Comparison of ENCODE assay signal across 18 cellular contexts in the genomic region with DNA sequence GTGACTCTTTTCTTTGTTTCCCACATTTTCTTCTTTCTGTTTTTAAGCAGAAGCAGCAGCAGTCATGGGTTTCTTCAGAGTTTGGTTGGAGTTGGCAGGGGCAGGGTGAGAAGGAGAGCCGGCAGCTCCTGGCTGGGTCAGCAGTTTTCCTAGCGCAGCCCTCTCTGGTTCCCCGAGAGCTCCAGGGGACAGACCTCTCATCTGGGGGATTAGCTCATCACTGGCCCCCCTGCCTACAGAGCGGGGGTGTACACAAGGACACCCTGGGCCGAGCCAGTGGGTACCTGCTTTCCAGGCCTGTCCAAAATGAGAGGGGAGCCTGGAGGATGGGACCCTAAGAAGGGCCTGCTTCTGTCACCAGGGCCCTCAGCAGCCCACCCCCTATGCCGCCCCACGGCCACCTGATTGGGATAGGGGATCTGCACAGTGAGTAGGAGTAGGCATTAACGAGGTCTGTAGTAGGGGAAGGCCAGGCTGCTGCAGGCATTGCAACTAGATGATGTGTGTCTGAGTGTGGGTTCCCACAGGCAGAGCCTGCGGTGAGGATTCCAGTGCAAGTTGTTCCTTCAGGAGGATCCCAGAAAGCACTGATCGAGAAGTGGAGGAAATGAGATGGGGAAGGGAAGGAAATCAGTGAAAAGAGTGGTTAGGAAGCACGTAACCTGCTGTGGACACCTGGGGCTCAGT.
DNase-seq lines count a peak whose midpoint lies in the region; ATAC-seq and TF ChIP-seq lines count a peak whose summit lies in the region.
"Had no signal": no experiment of that assay in that cellular context is flagged by ENCODE, and none has a peak within 500 bp of the region (broad histone marks: within the 10 kb centered on the region; RNA-seq: fewer than 3 reads in every experiment).

No MANE protein-coding gene starts in this region.

- no peaks in the 10 kb centered on the region for H3K27me3 ChIP-seq in ovary
- no peaks in the 10 kb centered on the region for H3K27me3 ChIP-seq in upper lobe of left lung

- no peak for TF ChIP-seq EP300 in ovary (IDR thresholded peaks at IDR 0.05)
- no peak for TF ChIP-seq EP300 in upper lobe of left lung (IDR thresholded peaks at IDR 0.05)

- H3K4me3 ChIP-seq in iPS-18c (ENCODE audit: insufficient read depth, low read depth, low read length) (peak overlapping the region; percentile 9; the same call in 1 of the 2 replicates), ovary (no peak overlapping the region), upper lobe of left lung (no peak overlapping the region)

- no peak for TF ChIP-seq CTCF in ovary (IDR thresholded peaks at IDR 0.05)
- TF ChIP-seq CTCF in upper lobe of left lung (IDR thresholded peaks at IDR 0.05) = no peak

- H3K9me3 Mint-ChIP-seq in activated naive CD4-positive, alpha-beta T cell treated with anti-CD3 and anti-CD28 coated beads, Interleukin-2, amount 50 U/mL, for 24 hours = no peaks in the 10 kb centered on the region
- no peaks in the 10 kb centered on the region for H3K9me3 Mint-ChIP-seq in activated naive CD4-positive, alpha-beta T cell treated with anti-CD3 and anti-CD28 coated beads for 36 hours
- no peaks in the 10 kb centered on the region for H3K9me3 Mint-ChIP-seq in stimulated activated naive B cell treated with anti-CD40 and anti-IgM and Interleukin-4, amounts not matched to agents 10 μg/mL and 1 μg/mL and 100 μg/mL, for 72 hours
- H3K9me3 Mint-ChIP-seq: activated CD4-positive, alpha-beta T cell treated with anti-CD3 and anti-CD28 coated beads, Interleukin-2, amount 10 ng/mL, durations not matched to agents 7 days and 5 days had no signal

- CTCF ChIA-PET in activated naive CD4-positive, alpha-beta T cell treated with anti-CD3 and anti-CD28 coated beads for 36 hours (lab: Charles Lee) = interaction anchor here (1.7 kb wide), 1 partner anchor 30 kb away, joined by 5 read pairs; no protein-coding TSS in a partner anchor

- H3K27me3 Mint-ChIP-seq in activated naive CD4-positive, alpha-beta T cell treated with anti-CD3 and anti-CD28 coated beads, Interleukin-2, amount 50 U/mL, for 24 hours = no peaks in the 10 kb centered on the region
- no peaks in the 10 kb centered on the region for H3K27me3 Mint-ChIP-seq in activated naive CD4-positive, alpha-beta T cell treated with anti-CD3 and anti-CD28 coated beads for 36 hours (ENCODE audit: low read depth)
- H3K27me3 Mint-ChIP-seq in stimulated activated naive B cell treated with anti-CD40 and anti-IgM and Interleukin-4, amounts not matched to agents 10 μg/mL and 1 μg/mL and 100 μg/mL, for 72 hours = peaks cover 0 to 4% of the 10 kb centered on the region in 2 donors
- H3K27me3 Mint-ChIP-seq: activated CD4-positive, alpha-beta T cell treated with anti-CD3 and anti-CD28 coated beads, Interleukin-2, amount 10 ng/mL, durations not matched to agents 7 days and 5 days had no signal

- H3K27ac Mint-ChIP-seq in activated naive CD4-positive, alpha-beta T cell treated with anti-CD3 and anti-CD28 coated beads, Interleukin-2, amount 50 U/mL, for 24 hours = peak overlapping the region; percentile 77
- no peak overlapping the region for H3K27ac Mint-ChIP-seq in activated naive CD4-positive, alpha-beta T cell treated with anti-CD3 and anti-CD28 coated beads for 36 hours
- no peak overlapping the region for H3K27ac Mint-ChIP-seq in stimulated activated naive B cell treated with anti-CD40 and anti-IgM and Interleukin-4, amounts not matched to agents 10 μg/mL and 1 μg/mL and 100 μg/mL, for 72 hours
- H3K27ac Mint-ChIP-seq: activated CD4-positive, alpha-beta T cell treated with anti-CD3 and anti-CD28 coated beads, Interleukin-2, amount 10 ng/mL, durations not matched to agents 7 days and 5 days had no signal

- intact Hi-C loops in activated naive CD4-positive, alpha-beta T cell treated with anti-CD3 and anti-CD28 coated beads for 36 hours (cut with micrococcal nuclease) = no loop called here
- intact Hi-C loops in ovary (cut with DNase I) = no loop called here

- peaks cover 5% of the 10 kb centered on the region for H3K36me3 Mint-ChIP-seq in activated naive CD4-positive, alpha-beta T cell treated with anti-CD3 and anti-CD28 coated beads, Interleukin-2, amount 50 U/mL, for 24 hours
- H3K36me3 Mint-ChIP-seq in activated naive CD4-positive, alpha-beta T cell treated with anti-CD3 and anti-CD28 coated beads for 36 hours (ENCODE audit: low read depth) = no peaks in the 10 kb centered on the region
- H3K36me3 Mint-ChIP-seq in stimulated activated naive B cell treated with anti-CD40 and anti-IgM and Interleukin-4, amounts not matched to agents 10 μg/mL and 1 μg/mL and 100 μg/mL, for 72 hours = peaks cover 1 to 3% of the 10 kb centered on the region in 2 donors

- H3K4me1 Mint-ChIP-seq in activated naive CD4-positive, alpha-beta T cell treated with anti-CD3 and anti-CD28 coated beads, Interleukin-2, amount 50 U/mL, for 24 hours = no peaks in the 10 kb centered on the region
- no peaks in the 10 kb centered on the region for H3K4me1 Mint-ChIP-seq in activated naive CD4-positive, alpha-beta T cell treated with anti-CD3 and anti-CD28 coated beads for 36 hours (ENCODE audit: low read depth)
- H3K4me1 Mint-ChIP-seq in stimulated activated naive B cell treated with anti-CD40 and anti-IgM and Interleukin-4, amounts not matched to agents 10 μg/mL and 1 μg/mL and 100 μg/mL, for 72 hours = peaks cover 17 to 19% of the 10 kb centered on the region in 2 donors
- H3K4me1 Mint-ChIP-seq: activated CD4-positive, alpha-beta T cell treated with anti-CD3 and anti-CD28 coated beads, Interleukin-2, amount 10 ng/mL, durations not matched to agents 7 days and 5 days had no signal

- TF ChIP-seq POLR2A in ovary (IDR thresholded peaks at IDR 0.05) = no peak
- TF ChIP-seq POLR2A in upper lobe of left lung (IDR thresholded peaks at IDR 0.05) = no peak

- no peaks in the 10 kb centered on the region for H3K9me3 ChIP-seq in iPS-18c (ENCODE audit: control insufficient read depth, insufficient read depth, low read length)
- H3K9me3 ChIP-seq in ovary = no peaks in the 10 kb centered on the region
- no peaks in the 10 kb centered on the region for H3K9me3 ChIP-seq in upper lobe of left lung

- no peak for ATAC-seq in upper lobe of left lung (ENCODE audit: low FRiP score in 2 of 2)
- ATAC-seq in stimulated activated naive B cell treated with anti-CD40 and anti-IgM and Interleukin-4, amounts not matched to agents 10 μg/mL and 1 μg/mL and 100 μg/mL, for 72 hours (replicated peaks) = no peak
- ATAC-seq in HG02798 (IDR thresholded peaks at IDR 0.05; ENCODE audit: poor library complexity, unreplicated experiment) = no peak

- H3K4me1 ChIP-seq in ovary (ENCODE audit: insufficient read depth) = peaks cover 44% of the 10 kb centered on the region
- peaks cover 52 to 67% (median 56%) of the 10 kb centered on the region in 4 donors for H3K4me1 ChIP-seq in upper lobe of left lung

- H3K4me3 Mint-ChIP-seq in activated naive CD4-positive, alpha-beta T cell treated with anti-CD3 and anti-CD28 coated beads, Interleukin-2, amount 50 U/mL, for 24 hours = no peak overlapping the region
- no peak overlapping the region for H3K4me3 Mint-ChIP-seq in activated naive CD4-positive, alpha-beta T cell treated with anti-CD3 and anti-CD28 coated beads for 36 hours
- H3K4me3 Mint-ChIP-seq in stimulated activated naive B cell treated with anti-CD40 and anti-IgM and Interleukin-4, amounts not matched to agents 10 μg/mL and 1 μg/mL and 100 μg/mL, for 72 hours = no peak overlapping the region
- H3K4me3 Mint-ChIP-seq: activated CD4-positive, alpha-beta T cell treated with anti-CD3 and anti-CD28 coated beads, Interleukin-2, amount 10 ng/mL, durations not matched to agents 7 days and 5 days had no signal

- H3K36me3 ChIP-seq in ovary = no peaks in the 10 kb centered on the region
- H3K36me3 ChIP-seq in upper lobe of left lung = peaks cover 0 to 34% (median 7%) of the 10 kb centered on the region in 4 donors

- no peak for DNase-seq in activated naive CD4-positive, alpha-beta T cell treated with anti-CD3 and anti-CD28 coated beads for 36 hours
- DNase-seq in ovary (no peak), upper lobe of left lung (no peak)
- no peak for DNase-seq in stimulated activated naive B cell treated with anti-CD40 and anti-IgM and Interleukin-4, amounts not matched to agents 10 μg/mL and 1 μg/mL and 100 μg/mL, for 72 hours
- DNase-seq in activated CD4-positive, alpha-beta T cell treated with anti-CD3 and anti-CD28 coated beads, Interleukin-2, amount 50 U/mL, for 1 hour = no peak
- DNase-seq: 8988T; activated CD4-positive, alpha-beta T cell treated with anti-CD3 and anti-CD28 coated beads, Interleukin-2, amount 10 ng/mL, durations not matched to agents 7 days and 5 days; activated T-cell treated with anti-CD3 and anti-CD28 coated beads, Interleukin-2, amount 50 U/mL, for 48 hours; GDM1; GOT3; Kasumi-1; NCI-H2029 treated with DMSO at 0.1 percent for 48 hours; stimulated activated CD4-positive, alpha-beta T cell treated with anti-CD3 and anti-CD28 coated beads, Interleukin-4, amount 100 ng/mL, for 4 hours; stimulated activated naive CD4-positive, alpha-beta T cell treated with Interleukin-2 at 50 U/mL for 16 hours; T-helper 9 cell had no signal

- WGBS in ovary, 3 donors = 71 to 75% (median 74%) methylated on average over 11 of the region's 11 CpGs
- 86 to 87% methylated on average over 7 to 11 of the region's 11 CpGs for WGBS in upper lobe of left lung, 2 donors

- H3K27ac ChIP-seq in ovary (peak overlapping the region; percentile 73 to 74), upper lobe of left lung (peak overlapping the region; percentile 73 to 82 (median 76))
